28 cellular contexts compared by ENCODE assay signal in genomic region chr4:123345924-123346300, GRCh38. TPM values are rescaled to one million over a fixed set of nuclear protein-coding genes. Genes with fewer than 3 reads are reported as not detected.
DNase-seq lines count a peak whose midpoint lies in the region; ATAC-seq and TF ChIP-seq lines count a peak whose summit lies in the region.
"Had no signal": no experiment of that assay in that cellular context is flagged by ENCODE, and none has a peak within 500 bp of the region (broad histone marks: within the 10 kb centered on the region; RNA-seq: fewer than 3 reads in every experiment).

No MANE protein-coding gene starts in this region.

- TF ChIP-seq CTCF in MM.1S (IDR thresholded peaks at IDR 0.05; ENCODE audit: low read length) (no peak), hepatocyte (IDR thresholded peaks at IDR 0.05; ENCODE audit: poor library complexity) (no peak)

- H3K4me3 ChIP-seq in GM23248 (no peak overlapping the region), MM.1S (ENCODE audit: low read length) (no peak overlapping the region), hepatocyte (no peak overlapping the region), skeletal muscle satellite cell (ENCODE audit: low read length) (no peak overlapping the region)
- H3K4me3 ChIP-seq: adrenal gland, GM12878, MG63, tibial artery had no signal

- H3K4me2 ChIP-seq in GM23248 (ENCODE audit: unreplicated experiment): no peak overlapping the region
- peak overlapping the region; percentile 32; the same call in 1 of the 2 replicates for H3K4me2 ChIP-seq in MM.1S (ENCODE audit: low read depth, low read length)
- H3K4me2 ChIP-seq in hepatocyte: peak overlapping the region; percentile 20
- H3K4me2 ChIP-seq in skeletal muscle satellite cell (ENCODE audit: low read length): peak overlapping the region; percentile 16

- H3K9ac ChIP-seq in GM23248 (no peak overlapping the region), MM.1S (ENCODE audit: low read length) (no peak overlapping the region), skeletal muscle satellite cell (ENCODE audit: low read depth, low read length) (no peak overlapping the region)

- H3K9me3 ChIP-seq in GM23248 (ENCODE audit: low read depth) (no peaks in the 10 kb centered on the region), MM.1S (replicated peaks; ENCODE audit: insufficient read depth, low read length) (no peaks in the 10 kb centered on the region), hepatocyte (ENCODE audit: low read depth) (no peaks in the 10 kb centered on the region), skeletal muscle satellite cell (replicated peaks; ENCODE audit: low read length) (no peaks in the 10 kb centered on the region)
- H3K9me3 ChIP-seq: adrenal gland, BE2C, esophagus squamous epithelium, MG63, neutrophil, tibial artery had no signal

- H3K4me1 ChIP-seq in GM23248 (ENCODE audit: insufficient read depth): no peaks in the 10 kb centered on the region
- H3K4me1 ChIP-seq in MM.1S (ENCODE audit: low read length): no peaks in the 10 kb centered on the region
- peaks cover 19% of the 10 kb centered on the region for H3K4me1 ChIP-seq in hepatocyte (ENCODE audit: insufficient read depth)
- peaks cover 14% of the 10 kb centered on the region for H3K4me1 ChIP-seq in skeletal muscle satellite cell (ENCODE audit: control insufficient read depth, insufficient read depth, low read length)
- H3K4me1 ChIP-seq: adrenal gland, BE2C, tibial artery had no signal

- WGBS in GM23248 (ENCODE audit: low coverage in 1 of 2, low lambda C conversion rate in 2 of 2, missing lambda C conversion rate in 2 of 2), 2 experiments: 23 to 29% methylated on average over 3 of the region's 3 CpGs
- WGBS in hepatocyte (ENCODE audit: low lambda C conversion rate, missing lambda C conversion rate): 67% methylated on average over 3 of the region's 3 CpGs

- ATAC-seq in GM19351 (IDR thresholded peaks at IDR 0.05; ENCODE audit: unreplicated experiment) (no peak), HG02870 (IDR thresholded peaks at IDR 0.05; ENCODE audit: unreplicated experiment) (no peak)
- ATAC-seq: GM12878, HCT116, Panc1, sciatic nerve had no signal

- in situ Hi-C loops in GM23248 (cut with MboI): no loop called here

- H3K9me2 ChIP-seq in GM23248 (ENCODE audit: insufficient read depth) (no peaks in the 10 kb centered on the region), MM.1S (replicated peaks; ENCODE audit: insufficient read depth, low read length) (no peaks in the 10 kb centered on the region), hepatocyte (replicated peaks; ENCODE audit: insufficient read depth) (no peaks in the 10 kb centered on the region)

- DNase-seq in GM23248 (no peak), MM.1S (no peak), hepatocyte (ENCODE audit: low spot score) (no peak), hippocampal formation (lab: John Stamatoyannopoulos, UW) (no peak)
- DNase-seq: activated CD4-positive, alpha-beta memory T cell treated with anti-CD3 and anti-CD28 coated beads, Interleukin-2, amount 10 ng/mL, durations not matched to agents 7 days and 5 days; activated naive CD4-positive, alpha-beta T cell treated with anti-CD3 and anti-CD28 coated beads for 36 hours; adrenal gland; BE2C; cerebellar nuclear complex; dermis blood vessel endothelial cell; EL; esophagus squamous epithelium; hypothalamus; MG63; NCI-H2029 treated with DMSO at 0.1 percent for 48 hours; NCI-H524 treated with DMSO at 0.1 percent for 48 hours; NK-92 treated with Interleukin-12 subunit alpha and Interleukin-12 subunit beta, amount 100 ng/mL, for 24 hours; SHP77; stimulated activated CD4-positive, alpha-beta T cell treated with anti-CD3 and anti-CD28 coated beads, Interleukin-4, amount 100 ng/mL, for 24 hours; tibial artery had no signal

- H3K79me2 ChIP-seq in GM23248 (ENCODE audit: insufficient read depth): no peaks in the 10 kb centered on the region
- no peaks in the 10 kb centered on the region for H3K79me2 ChIP-seq in MM.1S (ENCODE audit: low read length)
- H3K79me2 ChIP-seq in hepatocyte: no peaks in the 10 kb centered on the region

- no peaks in the 10 kb centered on the region for H4K20me1 ChIP-seq in GM23248 (ENCODE audit: insufficient read depth)
- H4K20me1 ChIP-seq in MM.1S (ENCODE audit: insufficient read depth, low read length): no peaks in the 10 kb centered on the region
- no peaks in the 10 kb centered on the region for H4K20me1 ChIP-seq in hepatocyte (ENCODE audit: insufficient read depth, poor library complexity, severe bottlenecking)

- H2AFZ ChIP-seq in GM23248: 0 out of 2 replicates have a peak overlapping the region, but pooled peaks have one; percentile 11
- no peak overlapping the region for H2AFZ ChIP-seq in MM.1S (ENCODE audit: low read length)
- H2AFZ ChIP-seq in hepatocyte: peak overlapping the region; percentile 7

- no peaks in the 10 kb centered on the region for H3K36me3 ChIP-seq in GM23248 (ENCODE audit: low read depth)
- no peaks in the 10 kb centered on the region for H3K36me3 ChIP-seq in MM.1S (replicated peaks; ENCODE audit: insufficient read depth, low read length)
- no peaks in the 10 kb centered on the region for H3K36me3 ChIP-seq in hepatocyte (replicated peaks; ENCODE audit: insufficient read depth, low read depth)
- H3K36me3 ChIP-seq in skeletal muscle satellite cell (ENCODE audit: insufficient read depth, low read length): no peaks in the 10 kb centered on the region
- H3K36me3 ChIP-seq: adrenal gland, BE2C, esophagus squamous epithelium, MG63, neutrophil, tibial artery had no signal

- H3K27ac ChIP-seq in GM23248 (no peak overlapping the region), MM.1S (ENCODE audit: low read length) (no peak overlapping the region), hepatocyte (no peak overlapping the region)
- H3K27ac ChIP-seq: adrenal gland, esophagus squamous epithelium, neutrophil, tibial artery had no signal

- H3K27me3 ChIP-seq in GM23248 (replicated peaks; ENCODE audit: insufficient read depth): no peaks in the 10 kb centered on the region
- H3K27me3 ChIP-seq in MM.1S (replicated peaks; ENCODE audit: insufficient read depth, low read length): no peaks in the 10 kb centered on the region
- no peaks in the 10 kb centered on the region for H3K27me3 ChIP-seq in hepatocyte
- H3K27me3 ChIP-seq in skeletal muscle satellite cell (ENCODE audit: control insufficient read depth, insufficient read depth, low read length): no peaks in the 10 kb centered on the region
- H3K27me3 ChIP-seq: adrenal gland, BE2C, esophagus squamous epithelium, MG63, neutrophil, tibial artery had no signal

- H3F3A ChIP-seq in GM23248 (ENCODE audit: insufficient read depth) (peaks cover 1% of the 10 kb centered on the region), MM.1S (ENCODE audit: insufficient read depth, low read length) (no peaks in the 10 kb centered on the region)

RNA-seq across cellular contexts. Expression of gene SPRY1, which starts 50.7 kb away (rescaled TPM):
- total RNA-seq in GM23248 (2014; rRNA removed; shearing (Covaris generic)): 1.3 and 6.4 TPM in 2 replicates
- 3.6 and 3.9 TPM in 2 replicates for polyA plus RNA-seq in GM23248 (2016; fragmentation: Nextera tagmentation; extraction: Ambion mirVana)
- total RNA-seq in hepatocyte: 37.7 and 43.9 TPM in 2 replicates
- polyA plus RNA-seq in hepatocyte: 36.7 and 40.1 TPM in 2 replicates
- total RNA-seq in skeletal muscle satellite cell (2012; rRNA removed): 6.6 and 14.9 TPM in 2 replicates
